In the genomic region with DNA sequence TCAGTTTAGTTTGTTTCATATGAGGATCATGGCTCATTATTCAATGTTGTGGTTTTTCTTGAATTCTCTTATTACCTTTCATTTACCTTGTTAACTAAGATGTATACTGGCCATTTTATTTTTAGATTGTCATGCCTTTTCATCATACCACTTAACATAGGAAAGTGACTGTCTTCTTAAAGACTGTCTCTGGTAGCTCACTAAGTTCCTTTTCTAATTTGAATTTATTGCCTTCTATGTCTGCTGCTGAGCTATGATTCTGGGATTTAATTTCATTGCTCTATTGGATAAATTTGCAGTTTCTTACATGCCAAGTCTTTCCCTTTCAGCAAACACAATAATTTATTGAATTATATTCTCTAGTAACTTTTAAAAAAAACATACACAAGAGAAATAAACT, we compare ENCODE assay signal across 5 cellular contexts.
"Had no signal": no experiment of that assay in that cellular context is flagged by ENCODE, and none has a peak within 500 bp of the region (broad histone marks: within the 10 kb centered on the region; RNA-seq: fewer than 3 reads in every experiment).

No MANE protein-coding gene starts in this region.

- H3K9me3 Mint-ChIP-seq: GM23338, H9 had no signal

- H3K4me3 Mint-ChIP-seq: GM23338, H9 had no signal

- H3K27ac Mint-ChIP-seq: GM23338, H9 had no signal

- DNase-seq: H9, HCEC 1CT, IMR-90 had no signal

- H3K4me2 ChIP-seq: GM23338 had no signal

- H3K4me3 ChIP-seq: GM23338, K562 had no signal
